In the genomic region with DNA sequence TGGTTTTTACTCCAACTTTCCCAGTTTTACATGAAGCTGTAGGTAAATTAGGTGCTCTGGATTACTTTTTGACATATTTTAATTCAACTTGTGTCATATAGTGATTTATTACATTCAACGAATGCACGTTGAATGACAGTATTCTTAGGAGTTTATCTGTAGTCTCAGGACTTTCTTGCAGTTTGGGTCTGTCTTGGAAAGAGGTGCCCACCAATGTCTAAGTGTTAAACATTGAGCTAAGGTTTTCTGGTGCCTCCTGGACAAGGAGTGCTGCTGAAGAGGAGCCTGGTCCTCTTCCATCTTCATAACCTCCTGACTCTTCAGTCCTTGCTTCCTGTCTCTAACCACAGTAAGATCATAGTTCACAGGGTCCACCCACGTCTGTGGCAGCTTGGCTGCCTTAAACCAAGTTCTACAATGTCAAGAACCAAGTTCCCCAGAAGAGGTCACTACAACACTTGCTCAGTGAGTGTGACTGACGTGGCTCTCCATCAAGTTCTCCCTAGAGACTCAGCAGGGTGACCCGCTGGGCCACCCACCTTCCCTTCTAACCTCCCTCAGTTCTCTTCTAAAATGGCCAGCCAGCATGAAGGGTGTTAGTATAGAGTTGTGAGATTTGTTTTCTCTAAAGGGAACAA, we compare ENCODE assay signal across 9 cellular contexts. TPM values are rescaled to one million over a fixed set of nuclear protein-coding genes. Genes with fewer than 3 reads are reported as not detected.
DNase-seq lines count a peak whose midpoint lies in the region; ATAC-seq, FAIRE-seq and TF ChIP-seq lines count a peak whose summit lies in the region.
"Had no signal": no experiment of that assay in that cellular context is flagged by ENCODE, and none has a peak within 500 bp of the region (broad histone marks: within the 10 kb centered on the region; RNA-seq: fewer than 3 reads in every experiment).

No MANE protein-coding gene starts in this region.

- 39 to 93% methylated on average over 2 to 5 of the region's 5 CpGs for WGBS in endodermal cell (ENCODE audit: insufficient coverage in 1 of 2, insufficient read length in 1 of 2), 2 experiments

- no peaks in the 10 kb centered on the region for H4K20me1 ChIP-seq in neural cell (ENCODE audit: insufficient read depth)

- H3K9me3 ChIP-seq in endodermal cell (ENCODE audit: control insufficient read depth, low read length) (no peaks in the 10 kb centered on the region), neural cell (ENCODE audit: low read length) (no peaks in the 10 kb centered on the region)

- TF ChIP-seq CTCF in NB4 (IDR thresholded peaks at IDR 0.05; ENCODE audit: low read depth, low read length) (peak; percentile 50), endodermal cell (conservative IDR thresholded peaks at IDR 0.05) (peak; percentile 78), neural cell (IDR thresholded peaks at IDR 0.05; ENCODE audit: poor library complexity, severe bottlenecking) (peak; percentile 42)

- peak; percentile 99 for ATAC-seq in HG02798 (IDR thresholded peaks at IDR 0.05; ENCODE audit: poor library complexity, unreplicated experiment)

- H3K27ac ChIP-seq in endodermal cell (ENCODE audit: low read depth, low read length) (no peak overlapping the region), neural cell (ENCODE audit: low read length) (no peak overlapping the region)
- H3K27ac ChIP-seq: parathyroid adenoma had no signal

- no peaks in the 10 kb centered on the region for H3K79me2 ChIP-seq in neural cell (replicated peaks; ENCODE audit: insufficient read depth, low read length)
- H3K79me2 ChIP-seq: parathyroid adenoma had no signal

- DNase-seq in AML-193 (lab: John Stamatoyannopoulos, UW) (peak; percentile 17 to 48), GM18507 (ENCODE audit: extremely low spot score, insufficient read length, low read depth) (peak; percentile 44), NB4 (ENCODE audit: low read depth) (peak; percentile 87), endodermal cell (peak; percentile 81), cerebellum (ENCODE audit: low spot score) (no peak)
- DNase-seq in T-helper 2 cell treated with Interferon-gamma antibody and Interleukin-4, amounts not matched to agents 5 μg/mL and 100 μg/mL, for 36 hours (ENCODE audit: low spot score), result peak; percentile 73

- H3K27me3 Mint-ChIP-seq in T-helper 2 cell treated with Interferon-gamma antibody and Interleukin-4, amounts not matched to agents 5 μg/mL and 100 μg/mL, for 36 hours (ENCODE audit: low read depth), result peaks cover 50% of the 10 kb centered on the region
- peaks cover 29% of the 10 kb centered on the region for H3K27me3 Mint-ChIP-seq in endodermal cell (ENCODE audit: insufficient read depth)

- H3K36me3 Mint-ChIP-seq in T-helper 2 cell treated with Interferon-gamma antibody and Interleukin-4, amounts not matched to agents 5 μg/mL and 100 μg/mL, for 36 hours (ENCODE audit: low read depth), result no peaks in the 10 kb centered on the region
- no peaks in the 10 kb centered on the region for H3K36me3 Mint-ChIP-seq in endodermal cell (ENCODE audit: low read depth)

- H3K9me2 ChIP-seq in neural cell (ENCODE audit: insufficient read depth, low read length), result no peaks in the 10 kb centered on the region

- H2AFZ ChIP-seq in neural cell (ENCODE audit: low read depth, low read length), result no peak overlapping the region
- H2AFZ ChIP-seq: parathyroid adenoma had no signal

- no peaks in the 10 kb centered on the region for H3K4me1 ChIP-seq in endodermal cell (ENCODE audit: control insufficient read depth, insufficient read depth, low read length)
- H3K4me1 ChIP-seq: parathyroid adenoma had no signal

- no peaks in the 10 kb centered on the region for H3K36me3 ChIP-seq in endodermal cell (ENCODE audit: control insufficient read depth, insufficient read depth, low read length)
- H3K36me3 ChIP-seq in neural cell (ENCODE audit: insufficient read depth, low read length), result no peaks in the 10 kb centered on the region

- no peak for TF ChIP-seq EP300 in neural cell (conservative IDR thresholded peaks at IDR 0.05; ENCODE audit: poor library complexity, severe bottlenecking)

- peak; percentile 53 for TF ChIP-seq RAD21 in neural cell (conservative IDR thresholded peaks at IDR 0.05)

- H3K9me3 Mint-ChIP-seq in T-helper 2 cell treated with Interferon-gamma antibody and Interleukin-4, amounts not matched to agents 5 μg/mL and 100 μg/mL, for 36 hours, result no peaks in the 10 kb centered on the region
- no peaks in the 10 kb centered on the region for H3K9me3 Mint-ChIP-seq in endodermal cell

- H3K4me3 ChIP-seq in NB4 (ENCODE audit: low read depth, low read length) (no peak overlapping the region), endodermal cell (ENCODE audit: low read length) (no peak overlapping the region), neural cell (ENCODE audit: low read length) (no peak overlapping the region)

- H3K27me3 ChIP-seq in endodermal cell (ENCODE audit: control insufficient read depth, insufficient read depth, low read length, poor library complexity, severe bottlenecking) (peaks cover 31% of the 10 kb centered on the region), neural cell (ENCODE audit: insufficient read depth, low read depth, low read length) (peaks cover 12% of the 10 kb centered on the region)

- peaks cover 5% of the 10 kb centered on the region for H3K4me1 Mint-ChIP-seq in T-helper 2 cell treated with Interferon-gamma antibody and Interleukin-4, amounts not matched to agents 5 μg/mL and 100 μg/mL, for 36 hours (ENCODE audit: low read depth)
- peaks cover 9% of the 10 kb centered on the region for H3K4me1 Mint-ChIP-seq in endodermal cell

- H3K4me2 ChIP-seq in neural cell (ENCODE audit: low read length), result no peak overlapping the region

- no peak for TF ChIP-seq POLR2A in NB4 (IDR thresholded peaks at IDR 0.05; ENCODE audit: extremely low read depth, insufficient read length)

- no peak overlapping the region for H3K27ac Mint-ChIP-seq in T-helper 2 cell treated with Interferon-gamma antibody and Interleukin-4, amounts not matched to agents 5 μg/mL and 100 μg/mL, for 36 hours
- no peak overlapping the region for H3K27ac Mint-ChIP-seq in endodermal cell

- H3F3A ChIP-seq in neural cell (ENCODE audit: insufficient read depth, low read length, poor library complexity, severe bottlenecking), result no peaks in the 10 kb centered on the region

- no peak overlapping the region for H3K4me3 Mint-ChIP-seq in T-helper 2 cell treated with Interferon-gamma antibody and Interleukin-4, amounts not matched to agents 5 μg/mL and 100 μg/mL, for 36 hours
- no peak overlapping the region for H3K4me3 Mint-ChIP-seq in endodermal cell

- FAIRE-seq in GM18507 (lab: Jason Lieb, UNC), result peak; percentile 97

- no peak overlapping the region for H3K9ac ChIP-seq in endodermal cell (ENCODE audit: extremely low read depth, low read length, poor library complexity, severe bottlenecking)
- no peak overlapping the region for H3K9ac ChIP-seq in neural cell (ENCODE audit: low read length)
- H3K9ac ChIP-seq: parathyroid adenoma had no signal

TF ChIP-seq in neural cell, 6 proteins besides CTCF, POLR2A, EP300 and RAD21:
- TF ChIP-seq SMC3 (conservative IDR thresholded peaks at IDR 0.05; ENCODE audit: poor library complexity), result peak; percentile 48
- TF ChIP-seq MXI1 (conservative IDR thresholded peaks at IDR 0.05; ENCODE audit: poor library complexity, severe bottlenecking), result no peak

RNA-seq across cellular contexts. Expression of gene NPY, which starts 6.1 kb away (rescaled TPM):
- not detected for total RNA-seq in endodermal cell
- polyA plus RNA-seq in endodermal cell (2013, experiment 1 of 2), result 5.2 TPM
- 4.7 TPM for polyA plus RNA-seq in endodermal cell (2013, experiment 2 of 2)
- polyA plus RNA-seq in neural cell, result not detected in 2 replicates
- polyA minus RNA-seq in neural cell, result not detected in 2 replicates
- total RNA-seq in cerebellum, result 10.5 TPM
